ENCODE assay signal across 11 cellular contexts in genomic region chr6:155026366-155027045, GRCh38. TPM values are rescaled to one million over a fixed set of nuclear protein-coding genes. Genes with fewer than 3 reads are reported as not detected.
DNase-seq lines count a peak whose midpoint lies in the region; TF ChIP-seq lines count a peak whose summit lies in the region.
"Had no signal": no experiment of that assay in that cellular context is flagged by ENCODE, and none has a peak within 500 bp of the region (broad histone marks: within the 10 kb centered on the region; RNA-seq: fewer than 3 reads in every experiment).

No MANE protein-coding gene starts in this region.

- TF ChIP-seq CTCF in fibroblast of the aortic adventitia (IDR thresholded peaks at IDR 0.05; ENCODE audit: insufficient read depth, low read length) (no peak), endothelial cell (IDR thresholded peaks at IDR 0.05; ENCODE audit: unreplicated experiment) (no peak)

- H3K4me3 Mint-ChIP-seq in stimulated activated naive CD8-positive, alpha-beta T cell treated with anti-CD3 and anti-CD28 coated beads, Interleukin-15, Interleukin-2, amounts not matched to agents 100 ng/mL and 50 ng/mL, for 24 hours, result no peak overlapping the region
- no peak overlapping the region for H3K4me3 Mint-ChIP-seq in endothelial cell (ENCODE audit: unreplicated experiment)

- H3K27me3 Mint-ChIP-seq in stimulated activated naive CD8-positive, alpha-beta T cell treated with anti-CD3 and anti-CD28 coated beads, Interleukin-15, Interleukin-2, amounts not matched to agents 100 ng/mL and 50 ng/mL, for 24 hours, result peaks cover 2% of the 10 kb centered on the region
- no peaks in the 10 kb centered on the region for H3K27me3 Mint-ChIP-seq in endothelial cell (ENCODE audit: unreplicated experiment)

- H3K27me3 ChIP-seq in SJCRH30, result no peaks in the 10 kb centered on the region
- H3K27me3 ChIP-seq: BLaER1 treated with 17β-estradiol and CSF1 and Interleukin-3, amounts not matched to agents 10 nM and 100 nM had no signal

- no peaks in the 10 kb centered on the region for H3K36me3 ChIP-seq in SJCRH30
- H3K36me3 ChIP-seq: BLaER1 treated with 17β-estradiol and CSF1 and Interleukin-3, amounts not matched to agents 10 nM and 100 nM had no signal

- no peaks in the 10 kb centered on the region for H3K4me1 Mint-ChIP-seq in stimulated activated naive CD8-positive, alpha-beta T cell treated with anti-CD3 and anti-CD28 coated beads, Interleukin-15, Interleukin-2, amounts not matched to agents 100 ng/mL and 50 ng/mL, for 24 hours (ENCODE audit: low read depth)
- peaks cover 4% of the 10 kb centered on the region for H3K4me1 Mint-ChIP-seq in endothelial cell (ENCODE audit: unreplicated experiment)

- no peaks in the 10 kb centered on the region for H3K36me3 Mint-ChIP-seq in stimulated activated naive CD8-positive, alpha-beta T cell treated with anti-CD3 and anti-CD28 coated beads, Interleukin-15, Interleukin-2, amounts not matched to agents 100 ng/mL and 50 ng/mL, for 24 hours (ENCODE audit: low read depth)
- no peaks in the 10 kb centered on the region for H3K36me3 Mint-ChIP-seq in endothelial cell (ENCODE audit: low read depth, unreplicated experiment)

- peak overlapping the region; percentile 5 for H3K27ac Mint-ChIP-seq in stimulated activated naive CD8-positive, alpha-beta T cell treated with anti-CD3 and anti-CD28 coated beads, Interleukin-15, Interleukin-2, amounts not matched to agents 100 ng/mL and 50 ng/mL, for 24 hours
- H3K27ac Mint-ChIP-seq in endothelial cell (ENCODE audit: unreplicated experiment), result no peak overlapping the region

- DNase-seq in activated T-cell treated with anti-CD3 and anti-CD28 coated beads for 48 hours (ENCODE audit: low read depth), result peak; percentile 6
- no peak for DNase-seq in activated T-cell treated with anti-CD3 and anti-CD28 coated beads, Interleukin-2, amount 50 U/mL, for 1 hour
- DNase-seq in SJCRH30, result peak; percentile 76 to 83
- DNase-seq in fibroblast of the aortic adventitia (ENCODE audit: low read depth), result peak; percentile 85
- no peak for DNase-seq in endothelial cell (ENCODE audit: low spot score)
- DNase-seq in MV-4-11 (lab: John Stamatoyannopoulos, UW), result no peak
- DNase-seq in cerebellum (ENCODE audit: low spot score), result no peak
- DNase-seq: mucosa of descending colon; stimulated activated CD8-positive, alpha-beta memory T cell treated with anti-CD3 and anti-CD28 coated beads, Interleukin-4, amount 100 ng/mL, for 48 hours had no signal

- peaks cover 11% of the 10 kb centered on the region for H3K4me1 ChIP-seq in SJCRH30

- H3K9me3 ChIP-seq in SJCRH30 (replicated peaks), result no peaks in the 10 kb centered on the region
- H3K9me3 ChIP-seq: BLaER1 treated with 17β-estradiol and CSF1 and Interleukin-3, amounts not matched to agents 10 nM and 100 nM; mucosa of descending colon had no signal

- H3K4me3 ChIP-seq in SJCRH30, result no peak overlapping the region
- no peak overlapping the region for H3K4me3 ChIP-seq in fibroblast of the aortic adventitia (ENCODE audit: low read depth, low read length)
- H3K4me3 ChIP-seq: BLaER1 treated with 17β-estradiol and CSF1 and Interleukin-3, amounts not matched to agents 10 nM and 100 nM; mucosa of descending colon had no signal

- no peaks in the 10 kb centered on the region for H3K9me3 Mint-ChIP-seq in stimulated activated naive CD8-positive, alpha-beta T cell treated with anti-CD3 and anti-CD28 coated beads, Interleukin-15, Interleukin-2, amounts not matched to agents 100 ng/mL and 50 ng/mL, for 24 hours
- H3K9me3 Mint-ChIP-seq in endothelial cell (ENCODE audit: unreplicated experiment), result no peaks in the 10 kb centered on the region

- peak overlapping the region; percentile 2; the same call in 1 of the 2 replicates for H3K27ac ChIP-seq in SJCRH30
- H3K27ac ChIP-seq: BLaER1 treated with 17β-estradiol and CSF1 and Interleukin-3, amounts not matched to agents 10 nM and 100 nM had no signal

RNA-seq across cellular contexts. Expression of gene TIAM2, which starts 31.4 kb away (rescaled TPM):
- total RNA-seq in SJCRH30 (2014; rRNA removed; shearing (Covaris generic)), result 21.1 and 23.8 TPM in 2 replicates
- total RNA-seq in fibroblast of the aortic adventitia (ENCODE audit: low replicate concordance), result 8.9 and 11.2 TPM in 2 replicates
- 21.1 TPM for total RNA-seq in endothelial cell (ENCODE audit: unreplicated experiment)
- 32.5 TPM for total RNA-seq in cerebellum

Comparison
In these comparisons a context has a peak if more than half of its experiments do, and no peak if none do; other contexts are left out.
1. DNase-seq: peak in activated T-cell treated with anti-CD3 and anti-CD28 coated beads for 48 hours (single experiment), SJCRH30 (2 of 2) and fibroblast of the aortic adventitia (single experiment); none in activated T-cell treated with anti-CD3 and anti-CD28 coated beads, Interleukin-2, amount 50 U/mL, for 1 hour (single experiment), endothelial cell (single experiment), MV-4-11 (single experiment) and cerebellum (single experiment).